Comparison of ENCODE assay signal across 16 cellular contexts in genomic region chr3:125959317-125960065, GRCh38. TPM values are rescaled to one million over a fixed set of nuclear protein-coding genes. Genes with fewer than 3 reads are reported as not detected.
"Had no signal": no experiment of that assay in that cellular context is flagged by ENCODE, and none has a peak within 500 bp of the region (broad histone marks: within the 10 kb centered on the region; RNA-seq: fewer than 3 reads in every experiment).

No MANE protein-coding gene starts in this region.

- H3K36me3 ChIP-seq: colonic mucosa, esophagus squamous epithelium, neural progenitor cell, transverse colon had no signal

- FAIRE-seq: small intestine had no signal

- ATAC-seq: activated naive CD4-positive, alpha-beta T cell treated with anti-CD3 and anti-CD28 coated beads, Interleukin-2, amount 50 U/mL, for 72 hours; activated T-cell treated with anti-CD3 and anti-CD28 coated beads, Interleukin-2, amount 50 U/mL, for 4 hours; left colon; stimulated activated naive CD8-positive, alpha-beta T cell treated with anti-CD3 and anti-CD28 coated beads, Interleukin-15, Interleukin-2, amounts not matched to agents 100 U/mL and 50 U/mL, for 24 hours had no signal

- H3K4me3 ChIP-seq: colonic mucosa, esophagus squamous epithelium, neural progenitor cell, transverse colon had no signal

- H3K36me3 Mint-ChIP-seq: activated naive CD4-positive, alpha-beta T cell treated with anti-CD3 and anti-CD28 coated beads, Interleukin-2, amount 50 U/mL, for 72 hours; neural progenitor cell had no signal

- H3K9me3 Mint-ChIP-seq: activated CD4-positive, alpha-beta memory T cell treated with anti-CD3 and anti-CD28 coated beads, Interleukin-2, amount 10 ng/mL, durations not matched to agents 7 days and 5 days; activated naive CD4-positive, alpha-beta T cell treated with anti-CD3 and anti-CD28 coated beads, Interleukin-2, amount 50 U/mL, for 72 hours; activated T-cell treated with anti-CD3 and anti-CD28 coated beads, Interleukin-2, amount 50 U/mL, for 4 hours had no signal

- DNase-seq: activated CD4-positive, alpha-beta memory T cell treated with anti-CD3 and anti-CD28 coated beads, Interleukin-2, amount 10 ng/mL, durations not matched to agents 7 days and 5 days; activated CD4-positive, alpha-beta T cell treated with anti-CD3 and anti-CD28 coated beads for 1 hour; activated gamma-delta T cell; activated T-cell treated with anti-CD3 and anti-CD28 coated beads, Interleukin-2, amount 50 U/mL, for 4 hours; caudate nucleus; colonic mucosa; esophagus squamous epithelium; left colon; mammary epithelial cell; retina; small intestine; stimulated activated naive CD8-positive, alpha-beta T cell treated with anti-CD3 and anti-CD28 coated beads, Interleukin-15, Interleukin-2, amounts not matched to agents 100 U/mL and 50 U/mL, for 24 hours; transverse colon had no signal

- H3K9me3 ChIP-seq: colonic mucosa, esophagus squamous epithelium, transverse colon had no signal

- H3K4me3 Mint-ChIP-seq: activated CD4-positive, alpha-beta memory T cell treated with anti-CD3 and anti-CD28 coated beads, Interleukin-2, amount 10 ng/mL, durations not matched to agents 7 days and 5 days; activated T-cell treated with anti-CD3 and anti-CD28 coated beads, Interleukin-2, amount 50 U/mL, for 4 hours; neural progenitor cell had no signal

- H3K4me1 ChIP-seq: colonic mucosa, neural progenitor cell, parathyroid adenoma, transverse colon had no signal

- H3K4me1 Mint-ChIP-seq: activated CD4-positive, alpha-beta memory T cell treated with anti-CD3 and anti-CD28 coated beads, Interleukin-2, amount 10 ng/mL, durations not matched to agents 7 days and 5 days; neural progenitor cell had no signal

- H3K27ac ChIP-seq: colonic mucosa, esophagus squamous epithelium, neural progenitor cell, parathyroid adenoma, transverse colon had no signal

- H3K27ac Mint-ChIP-seq: activated CD4-positive, alpha-beta memory T cell treated with anti-CD3 and anti-CD28 coated beads, Interleukin-2, amount 10 ng/mL, durations not matched to agents 7 days and 5 days; activated naive CD4-positive, alpha-beta T cell treated with anti-CD3 and anti-CD28 coated beads, Interleukin-2, amount 50 U/mL, for 72 hours; neural progenitor cell had no signal

RNA-seq across cellular contexts. Expression of gene ROPN1B, which starts 9.5 kb away (rescaled TPM):
- total RNA-seq: activated CD4-positive, alpha-beta memory T cell treated with anti-CD3 and anti-CD28 coated beads, Interleukin-2, amount 10 ng/mL, durations not matched to agents 7 days and 5 days; activated naive CD4-positive, alpha-beta T cell treated with anti-CD3 and anti-CD28 coated beads, Interleukin-2, amount 50 U/mL, for 72 hours; activated T-cell treated with anti-CD3 and anti-CD28 coated beads, Interleukin-2, amount 50 U/mL, for 4 hours; colonic mucosa; esophagus squamous epithelium; mammary epithelial cell; transverse colon had no signal
